ENCODE assay signal across 1 cellular context in the genomic region with DNA sequence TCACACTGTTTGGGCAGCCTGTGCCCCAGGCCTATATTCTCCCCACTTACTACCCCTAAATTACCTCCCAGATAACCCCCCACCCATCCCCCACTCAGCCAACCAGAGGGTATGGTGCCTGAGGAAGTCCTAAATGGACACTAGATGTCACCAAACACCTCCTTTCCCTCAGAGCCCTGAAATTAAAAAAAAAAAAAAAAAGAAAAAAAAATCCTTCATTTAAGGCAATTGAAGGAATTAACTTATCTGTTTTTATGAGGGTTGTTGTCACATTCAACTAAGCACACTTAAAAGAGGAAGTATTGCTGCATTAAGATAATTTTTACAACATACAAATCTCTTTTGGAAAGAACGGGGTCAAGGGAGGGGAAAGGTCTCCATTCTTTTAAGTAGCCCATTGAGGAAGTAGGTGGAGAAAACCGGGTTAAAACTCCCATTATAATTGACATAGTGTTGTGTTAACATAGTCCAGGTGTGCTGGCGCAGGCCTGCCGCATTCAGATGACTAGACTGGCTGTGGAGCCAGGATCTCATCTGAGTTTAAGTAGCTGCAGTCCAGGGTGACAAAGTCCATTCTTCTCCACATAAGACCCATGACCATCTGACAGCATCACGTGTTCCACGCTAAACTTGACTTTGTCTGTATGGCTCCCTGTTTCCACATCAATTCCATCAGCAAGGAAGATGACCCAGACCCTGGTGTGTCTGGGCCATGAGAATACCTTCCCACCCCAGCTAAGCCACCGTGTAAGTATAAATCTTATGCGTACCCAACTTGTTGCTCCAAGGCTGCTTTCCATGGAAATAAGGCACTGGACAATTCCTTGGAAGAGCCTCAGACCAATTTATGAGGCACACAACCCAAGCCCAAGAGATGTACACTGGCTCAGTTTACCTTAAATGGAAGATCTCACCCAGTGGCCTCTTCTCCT.
TF ChIP-seq lines count a peak whose summit lies in the region.

No MANE protein-coding gene starts in this region.

TF ChIP-seq in HepG2, 621 proteins besides CTCF, POLR2A, EP300 and RAD21 (continued from another document):
- TF ChIP-seq ZNF432 (CRISPR knock-in tag; IDR thresholded peaks at IDR 0.05; ENCODE audit: borderline replicate concordance) = no peak
- TF ChIP-seq, protein P1, sequence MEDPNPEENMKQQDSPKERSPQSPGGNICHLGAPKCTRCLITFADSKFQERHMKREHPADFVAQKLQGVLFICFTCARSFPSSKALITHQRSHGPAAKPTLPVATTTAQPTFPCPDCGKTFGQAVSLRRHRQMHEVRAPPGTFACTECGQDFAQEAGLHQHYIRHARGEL (CRISPR knock-in tag; IDR thresholded peaks at IDR 0.05) = no peak
- TF ChIP-seq TEAD3 (CRISPR knock-in tag; optimal IDR thresholded peaks at IDR 0.05; ENCODE audit: borderline replicate concordance) = peak; percentile 52
- no peak for TF ChIP-seq ZNF7 (CRISPR knock-in tag; IDR thresholded peaks at IDR 0.05)
- TF ChIP-seq ZBTB38 (CRISPR knock-in tag; IDR thresholded peaks at IDR 0.05) = no peak
- no peak for TF ChIP-seq SMAD1 (CRISPR knock-in tag; IDR thresholded peaks at IDR 0.05; ENCODE audit: borderline replicate concordance, low read depth)
- no peak for TF ChIP-seq ARNT (IDR thresholded peaks at IDR 0.05)
- TF ChIP-seq, protein P2, sequence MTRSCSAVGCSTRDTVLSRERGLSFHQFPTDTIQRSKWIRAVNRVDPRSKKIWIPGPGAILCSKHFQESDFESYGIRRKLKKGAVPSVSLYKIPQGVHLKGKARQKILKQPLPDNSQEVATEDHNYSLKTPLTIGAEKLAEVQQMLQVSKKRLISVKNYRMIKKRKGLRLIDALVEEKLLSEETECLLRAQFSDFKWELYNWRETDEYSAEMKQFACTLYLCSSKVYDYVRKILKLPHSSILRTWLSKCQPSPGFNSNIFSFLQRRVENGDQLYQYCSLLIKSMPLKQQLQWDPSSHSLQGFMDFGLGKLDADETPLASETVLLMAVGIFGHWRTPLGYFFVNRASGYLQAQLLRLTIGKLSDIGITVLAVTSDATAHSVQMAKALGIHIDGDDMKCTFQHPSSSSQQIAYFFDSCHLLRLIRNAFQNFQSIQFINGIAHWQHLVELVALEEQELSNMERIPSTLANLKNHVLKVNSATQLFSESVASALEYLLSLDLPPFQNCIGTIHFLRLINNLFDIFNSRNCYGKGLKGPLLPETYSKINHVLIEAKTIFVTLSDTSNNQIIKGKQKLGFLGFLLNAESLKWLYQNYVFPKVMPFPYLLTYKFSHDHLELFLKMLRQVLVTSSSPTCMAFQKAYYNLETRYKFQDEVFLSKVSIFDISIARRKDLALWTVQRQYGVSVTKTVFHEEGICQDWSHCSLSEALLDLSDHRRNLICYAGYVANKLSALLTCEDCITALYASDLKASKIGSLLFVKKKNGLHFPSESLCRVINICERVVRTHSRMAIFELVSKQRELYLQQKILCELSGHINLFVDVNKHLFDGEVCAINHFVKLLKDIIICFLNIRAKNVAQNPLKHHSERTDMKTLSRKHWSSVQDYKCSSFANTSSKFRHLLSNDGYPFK (CRISPR knock-in tag; IDR thresholded peaks at IDR 0.05; ENCODE audit: borderline replicate concordance) = no peak
- TF ChIP-seq NFKBIZ (CRISPR knock-in tag; IDR thresholded peaks at IDR 0.05) = no peak
- no peak for TF ChIP-seq SNAI1 (CRISPR knock-in tag; IDR thresholded peaks at IDR 0.05; ENCODE audit: borderline replicate concordance)
- TF ChIP-seq ATM (IDR thresholded peaks at IDR 0.05; ENCODE audit: borderline replicate concordance) = no peak
- TF ChIP-seq ZZZ3 (CRISPR knock-in tag; IDR thresholded peaks at IDR 0.05; ENCODE audit: borderline replicate concordance) = no peak
- TF ChIP-seq ARHGAP35 (CRISPR knock-in tag; IDR thresholded peaks at IDR 0.05; ENCODE audit: borderline replicate concordance) = no peak
